Comparison of ENCODE assay signal across 20 cellular contexts in genomic region chr3:188025555-188025954, GRCh38.
DNase-seq lines count a peak whose midpoint lies in the region; ATAC-seq, FAIRE-seq and TF ChIP-seq lines count a peak whose summit lies in the region.
"Had no signal": no experiment of that assay in that cellular context is flagged by ENCODE, and none has a peak within 500 bp of the region (broad histone marks: within the 10 kb centered on the region; RNA-seq: fewer than 3 reads in every experiment).

No MANE protein-coding gene starts in this region.

- H3K9me2 ChIP-seq in OCI-LY1 (ENCODE audit: low read depth, low read length), result no peaks in the 10 kb centered on the region

- no peaks in the 10 kb centered on the region for H3K27me3 Mint-ChIP-seq in Calu3 (ENCODE audit: unreplicated experiment)
- H3K27me3 Mint-ChIP-seq: CD4-positive, alpha-beta T cell had no signal

- peak overlapping the region; percentile 24 for H3K27ac Mint-ChIP-seq in Calu3 (ENCODE audit: unreplicated experiment)
- H3K27ac Mint-ChIP-seq: CD4-positive, alpha-beta T cell; H9 had no signal

- BruUV-seq in Calu3 (replicated peaks; lab: Mats Ljungman, UMichigan), result no TSS peak

- 17 to 64% (median 35%) methylated on average over 6 of the region's 6 CpGs for WGBS in small intestine, 3 donors
- 83 to 87% (median 85%) methylated on average over 6 of the region's 6 CpGs for WGBS in adrenal gland, 4 donors

- H3K27ac ChIP-seq in OCI-LY1 (ENCODE audit: low read depth, low read length, poor library complexity, severe bottlenecking) (peak overlapping the region; percentile 58), small intestine (ENCODE audit: low read depth in 1 of 2, low read length in 1 of 2) (no peak overlapping the region), adrenal gland (no peak overlapping the region)
- H3K27ac ChIP-seq: C4-2B had no signal

- H3K9ac ChIP-seq in OCI-LY1 (ENCODE audit: low read length), result peak overlapping the region; percentile 2; the same call in 1 of the 2 replicates

- no peak overlapping the region for H3K4me3 Mint-ChIP-seq in Calu3 (ENCODE audit: low read depth, unreplicated experiment)
- H3K4me3 Mint-ChIP-seq: CD4-positive, alpha-beta T cell; H9 had no signal

- H3F3A ChIP-seq in OCI-LY1 (ENCODE audit: insufficient read depth, low read length), result no peaks in the 10 kb centered on the region

- H3K4me1 Mint-ChIP-seq in Calu3 (ENCODE audit: low read depth, unreplicated experiment), result peaks cover 26% of the 10 kb centered on the region

- DNase-seq in Calu3 (no peak), mucosa of descending colon (peak in 2 of 3 donors; percentile 38 to 57), small intestine (peak; percentile 69), adrenal gland (no peak)
- DNase-seq: ACHN; AML-193; Caco-2; CD4-positive, alpha-beta T cell; DMS153; DMS79; GDM1; GOT3; H9 had no signal

- H3K36me3 ChIP-seq in OCI-LY1 (ENCODE audit: insufficient read depth, low read length) (no peaks in the 10 kb centered on the region), mucosa of descending colon (ENCODE audit: low read depth) (no peaks in the 10 kb centered on the region), small intestine (ENCODE audit: control insufficient read depth in 2 of 2, insufficient read depth in 2 of 2, low read length in 2 of 2) (no peaks in the 10 kb centered on the region), adrenal gland (replicated peaks in 1 of 2) (no peaks in the 10 kb centered on the region)

- H4K20me1 ChIP-seq in OCI-LY1 (ENCODE audit: insufficient read depth, low read length), result no peaks in the 10 kb centered on the region

- no peaks in the 10 kb centered on the region for H3K36me3 Mint-ChIP-seq in Calu3 (ENCODE audit: insufficient read depth, unreplicated experiment)

- H3K4me3 ChIP-seq in OCI-LY1 (ENCODE audit: low read depth, low read length, poor library complexity, severe bottlenecking), result no peak overlapping the region
- H3K4me3 ChIP-seq in mucosa of descending colon, result no peak overlapping the region
- H3K4me3 ChIP-seq in small intestine (ENCODE audit: low read depth in 1 of 2, low read length in 2 of 2), result no peak overlapping the region
- no peak overlapping the region for H3K4me3 ChIP-seq in adrenal gland

- intact Hi-C loops in Calu3 (cut with micrococcal nuclease; ENCODE audit: unreplicated experiment) (no loop called here), mucosa of descending colon (cut with DNase I, micrococcal nuclease) (no loop called here), adrenal gland (cut with DNase I) (no loop called here)

- H3K4me2 ChIP-seq in OCI-LY1 (ENCODE audit: low read length), result no peak overlapping the region; the same call in 1 of the 2 replicates

- ATAC-seq in mucosa of descending colon (peak; percentile 63), GM19395 (IDR thresholded peaks at IDR 0.05; ENCODE audit: unreplicated experiment) (no peak), GM21515 (IDR thresholded peaks at IDR 0.05; ENCODE audit: unreplicated experiment) (no peak)

- TF ChIP-seq POLR2A in adrenal gland (IDR thresholded peaks at IDR 0.05), result no peak

- TF ChIP-seq CTCF in Calu3 (IDR thresholded peaks at IDR 0.05; ENCODE audit: unreplicated experiment), result no peak
- no peak for TF ChIP-seq CTCF in OCI-LY1 (IDR thresholded peaks at IDR 0.05; ENCODE audit: low read length)
- TF ChIP-seq CTCF in mucosa of descending colon (IDR thresholded peaks at IDR 0.05), result no peak
- no peak for TF ChIP-seq CTCF in adrenal gland (IDR thresholded peaks at IDR 0.05)

- H3K4me1 ChIP-seq in OCI-LY1 (ENCODE audit: insufficient read depth, low read length, severe bottlenecking) (peaks cover 18% of the 10 kb centered on the region), mucosa of descending colon (ENCODE audit: low read depth) (peaks cover 3% of the 10 kb centered on the region), small intestine (ENCODE audit: control insufficient read depth in 2 of 2, insufficient read depth in 1 of 2, low read depth in 1 of 2, low read length in 1 of 2) (peaks cover 4 to 6% of the 10 kb centered on the region in 2 donors), adrenal gland (replicated peaks in 1 of 2) (no peaks in the 10 kb centered on the region)

- H3K9me3 Mint-ChIP-seq in Calu3 (ENCODE audit: low read depth, unreplicated experiment), result no peaks in the 10 kb centered on the region
- H3K9me3 Mint-ChIP-seq: CD4-positive, alpha-beta T cell; H9 had no signal

- CTCF ChIA-PET in Calu3 (lab: Charles Lee), result interaction anchor here (0.8 to 1.3 kb wide), 5 partner anchors 16 to 285 kb away, joined by 3 to 6 read pairs (median 3); partner anchors contain the start of gene BCL6

- H3K9me3 ChIP-seq in OCI-LY1 (ENCODE audit: low read length) (peaks cover 16% of the 10 kb centered on the region), mucosa of descending colon (no peaks in the 10 kb centered on the region), small intestine (ENCODE audit: control insufficient read depth, low read depth) (no peaks in the 10 kb centered on the region), adrenal gland (replicated peaks in 1 of 3) (no peaks in the 10 kb centered on the region)
- H3K9me3 ChIP-seq: Caco-2 had no signal

- no peak overlapping the region for H2AFZ ChIP-seq in OCI-LY1 (ENCODE audit: low read length)

- no peak for FAIRE-seq in small intestine (lab: Jason Lieb, UNC)
- FAIRE-seq: A204.1, GM12892, GM18507 had no signal

- no peaks in the 10 kb centered on the region for H3K27me3 ChIP-seq in OCI-LY1 (ENCODE audit: insufficient read depth, low read length)
- no peaks in the 10 kb centered on the region for H3K27me3 ChIP-seq in small intestine (ENCODE audit: control insufficient read depth in 2 of 2, insufficient read depth in 2 of 2, low read length in 2 of 2)
- no peaks in the 10 kb centered on the region for H3K27me3 ChIP-seq in adrenal gland

- H3K79me2 ChIP-seq in OCI-LY1 (ENCODE audit: insufficient read depth, low read length), result no peaks in the 10 kb centered on the region

Comparison
In these comparisons a context has a peak if more than half of its experiments do, and no peak if none do; other contexts are left out.
1. DNase-seq: peak in mucosa of descending colon (2 of 3) and small intestine (single experiment); none in Calu3 (single experiment) and adrenal gland (0 of 7).